ENCODE assay signal across 1 cellular context in genomic region chr14:105224845-105225585, GRCh38.
TF ChIP-seq lines count a peak whose summit lies in the region.

No MANE protein-coding gene starts in this region.

TF ChIP-seq in GM23338, 12 proteins besides CTCF, POLR2A, EP300 and RAD21:
- no peak for TF ChIP-seq ZNF462 (CRISPR knock-in tag; IDR thresholded peaks at IDR 0.05)
- no peak for TF ChIP-seq JUNB (IDR thresholded peaks at IDR 0.05; ENCODE audit: unreplicated experiment)
- TF ChIP-seq EZH2phosphoT487 (IDR thresholded peaks at IDR 0.05; ENCODE audit: unreplicated experiment) = no peak
- no peak for TF ChIP-seq ETS1 (IDR thresholded peaks at IDR 0.05)
- no peak for TF ChIP-seq EZH2 (IDR thresholded peaks at IDR 0.05; ENCODE audit: low read depth, unreplicated experiment)
- no peak for TF ChIP-seq ZNF331 (CRISPR knock-in tag; IDR thresholded peaks at IDR 0.05; ENCODE audit: low read depth)
- no peak for TF ChIP-seq REST (IDR thresholded peaks at IDR 0.05; ENCODE audit: unreplicated experiment)
- TF ChIP-seq ZNF114 (CRISPR knock-in tag; IDR thresholded peaks at IDR 0.05) = no peak
- TF ChIP-seq CREB1 (CRISPR knock-in tag; IDR thresholded peaks at IDR 0.05; ENCODE audit: low read depth) = no peak
- TF ChIP-seq NANOG (IDR thresholded peaks at IDR 0.05; ENCODE audit: borderline replicate concordance) = no peak
- TF ChIP-seq STAT1 (IDR thresholded peaks at IDR 0.05; ENCODE audit: unreplicated experiment) = no peak
- TF ChIP-seq POLR2AphosphoS5 (IDR thresholded peaks at IDR 0.05; ENCODE audit: low read depth) = no peak
